1 cellular context compared by ENCODE assay signal in the genomic region with DNA sequence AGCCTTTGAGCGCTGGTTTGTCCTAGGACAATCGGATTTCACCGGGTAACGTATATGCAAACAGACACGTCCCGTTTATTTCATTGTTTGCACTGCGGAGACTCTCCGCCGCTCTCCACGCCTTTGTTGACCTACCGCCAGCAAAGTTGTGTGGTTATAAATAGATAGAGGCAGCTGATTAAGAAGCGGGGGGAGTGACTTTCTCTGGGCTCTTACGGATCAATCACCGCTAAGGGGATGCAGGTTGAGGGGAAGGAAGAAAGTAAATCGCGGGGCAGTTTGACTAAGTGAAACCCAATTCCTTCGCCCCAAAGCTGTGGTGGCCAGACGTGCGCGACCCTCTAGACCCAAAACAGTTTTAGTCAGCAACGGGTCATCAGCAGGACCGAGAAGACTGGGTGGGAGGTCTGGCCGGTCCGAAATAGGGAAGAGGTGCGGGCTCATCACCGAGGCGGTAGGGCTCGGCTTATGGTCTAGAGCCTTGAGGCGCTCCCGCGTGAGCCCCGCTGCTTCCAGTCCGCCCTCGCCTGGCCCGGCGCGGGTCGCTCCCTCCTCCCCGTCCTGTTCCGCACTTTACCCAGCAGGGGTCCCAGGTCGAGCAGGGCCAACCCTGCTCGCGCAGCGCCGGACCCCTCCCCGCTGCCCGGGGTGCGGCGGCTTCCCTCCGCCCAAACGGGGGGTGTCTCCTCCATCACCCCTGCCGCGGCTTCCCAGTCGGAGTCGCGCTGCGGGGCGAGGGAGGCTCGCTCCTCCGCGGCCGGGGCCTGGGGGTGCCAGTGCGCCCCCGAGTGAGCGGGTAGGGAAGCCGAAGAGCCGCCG.
TF ChIP-seq lines count a peak whose summit lies in the region.

No MANE protein-coding gene starts in this region.

TF ChIP-seq in HepG2, 621 proteins besides CTCF, POLR2A, EP300 and RAD21 (continued from another document and continues in another):
- TF ChIP-seq, protein P1, sequence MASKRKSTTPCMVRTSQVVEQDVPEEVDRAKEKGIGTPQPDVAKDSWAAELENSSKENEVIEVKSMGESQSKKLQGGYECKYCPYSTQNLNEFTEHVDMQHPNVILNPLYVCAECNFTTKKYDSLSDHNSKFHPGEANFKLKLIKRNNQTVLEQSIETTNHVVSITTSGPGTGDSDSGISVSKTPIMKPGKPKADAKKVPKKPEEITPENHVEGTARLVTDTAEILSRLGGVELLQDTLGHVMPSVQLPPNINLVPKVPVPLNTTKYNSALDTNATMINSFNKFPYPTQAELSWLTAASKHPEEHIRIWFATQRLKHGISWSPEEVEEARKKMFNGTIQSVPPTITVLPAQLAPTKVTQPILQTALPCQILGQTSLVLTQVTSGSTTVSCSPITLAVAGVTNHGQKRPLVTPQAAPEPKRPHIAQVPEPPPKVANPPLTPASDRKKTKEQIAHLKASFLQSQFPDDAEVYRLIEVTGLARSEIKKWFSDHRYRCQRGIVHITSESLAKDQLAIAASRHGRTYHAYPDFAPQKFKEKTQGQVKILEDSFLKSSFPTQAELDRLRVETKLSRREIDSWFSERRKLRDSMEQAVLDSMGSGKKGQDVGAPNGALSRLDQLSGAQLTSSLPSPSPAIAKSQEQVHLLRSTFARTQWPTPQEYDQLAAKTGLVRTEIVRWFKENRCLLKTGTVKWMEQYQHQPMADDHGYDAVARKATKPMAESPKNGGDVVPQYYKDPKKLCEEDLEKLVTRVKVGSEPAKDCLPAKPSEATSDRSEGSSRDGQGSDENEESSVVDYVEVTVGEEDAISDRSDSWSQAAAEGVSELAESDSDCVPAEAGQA (IDR thresholded peaks at IDR 0.05; ENCODE audit: low read depth), result no peak
- TF ChIP-seq, protein P1 (CRISPR knock-in tag; IDR thresholded peaks at IDR 0.05; ENCODE audit: borderline replicate concordance), result no peak
- TF ChIP-seq ZNF749 (CRISPR knock-in tag; IDR thresholded peaks at IDR 0.05; ENCODE audit: borderline replicate concordance) (no peak), ZNF33B (CRISPR knock-in tag; IDR thresholded peaks at IDR 0.05) (no peak), ZNF546 (CRISPR knock-in tag; conservative IDR thresholded peaks at IDR 0.05) (no peak), ARNTL (CRISPR knock-in tag; IDR thresholded peaks at IDR 0.05) (no peak), SYNCRIP (IDR thresholded peaks at IDR 0.05; ENCODE audit: insufficient read depth, low read depth, low read length) (no peak), ZNF562 (CRISPR knock-in tag; IDR thresholded peaks at IDR 0.05; ENCODE audit: borderline replicate concordance) (no peak), ZNF335 (CRISPR knock-in tag; IDR thresholded peaks at IDR 0.05) (no peak), YEATS4 (CRISPR knock-in tag; IDR thresholded peaks at IDR 0.05; ENCODE audit: borderline replicate concordance) (no peak), MTA3 (CRISPR knock-in tag; IDR thresholded peaks at IDR 0.05) (no peak), ZNF652 (CRISPR knock-in tag; IDR thresholded peaks at IDR 0.05; ENCODE audit: borderline replicate concordance, low read depth) (no peak), FOXP1 (IDR thresholded peaks at IDR 0.05) (no peak), FOXP1 (CRISPR knock-in tag; IDR thresholded peaks at IDR 0.05) (peak; percentile 20; the same call in 1 of the 2 replicates), GATA4 (IDR thresholded peaks at IDR 0.05; ENCODE audit: borderline replicate concordance, low read depth) (no peak), ZMAT3 (CRISPR knock-in tag; conservative IDR thresholded peaks at IDR 0.05) (no peak), SOX13 (IDR thresholded peaks at IDR 0.05) (no peak), SOX13 (CRISPR knock-in tag; conservative IDR thresholded peaks at IDR 0.05 in 1 of 2, IDR thresholded peaks at IDR 0.05 in 1 of 2) (peak in 1 of 2 experiments; percentile 55; a peak in 1 of 4 replicates), ZNF598 (CRISPR knock-in tag; IDR thresholded peaks at IDR 0.05; ENCODE audit: borderline replicate concordance) (no peak), NFIC (IDR thresholded peaks at IDR 0.05; ENCODE audit: low read length) (no peak), ZNF672 (CRISPR knock-in tag; IDR thresholded peaks at IDR 0.05) (no peak), TRIM24 (CRISPR knock-in tag; IDR thresholded peaks at IDR 0.05) (no peak), ZNF629 (CRISPR knock-in tag; conservative IDR thresholded peaks at IDR 0.05) (no peak), KLF16 (CRISPR knock-in tag; IDR thresholded peaks at IDR 0.05) (no peak), SSRP1 (CRISPR knock-in tag; IDR thresholded peaks at IDR 0.05) (no peak), HIVEP1 (CRISPR knock-in tag; IDR thresholded peaks at IDR 0.05) (no peak), ZNF572 (CRISPR knock-in tag; IDR thresholded peaks at IDR 0.05) (no peak), ZNF124 (CRISPR knock-in tag; IDR thresholded peaks at IDR 0.05) (no peak), HOXD1 (CRISPR knock-in tag; IDR thresholded peaks at IDR 0.05) (no peak), ZNF703 (CRISPR knock-in tag; IDR thresholded peaks at IDR 0.05; ENCODE audit: borderline replicate concordance) (no peak), ZNF557 (CRISPR knock-in tag; IDR thresholded peaks at IDR 0.05) (no peak), ZNF644 (CRISPR knock-in tag; IDR thresholded peaks at IDR 0.05; ENCODE audit: low read depth) (no peak), HNRNPLL (IDR thresholded peaks at IDR 0.05; ENCODE audit: low read depth, low read length, poor library complexity, severe bottlenecking) (peak; percentile 32), HOXA9 (CRISPR knock-in tag; IDR thresholded peaks at IDR 0.05; ENCODE audit: borderline replicate concordance) (no peak), EZH2 (conservative IDR thresholded peaks at IDR 0.05; ENCODE audit: low read depth, low read length) (peak; percentile 70; the same call in 1 of the 2 replicates), MEF2D (CRISPR knock-in tag; IDR thresholded peaks at IDR 0.05) (peak; percentile 59; the same call in 1 of the 2 replicates), ZFY (CRISPR knock-in tag; IDR thresholded peaks at IDR 0.05) (no peak), KMT2A (CRISPR knock-in tag; IDR thresholded peaks at IDR 0.05) (no peak), SNAPC2 (CRISPR knock-in tag; IDR thresholded peaks at IDR 0.05) (no peak), ZNF20 (CRISPR knock-in tag; IDR thresholded peaks at IDR 0.05) (no peak), RAD51 (IDR thresholded peaks at IDR 0.05; ENCODE audit: borderline replicate concordance) (no peak), ZNF589 (CRISPR knock-in tag; conservative IDR thresholded peaks at IDR 0.05) (no peak), ZMYM2 (CRISPR knock-in tag; IDR thresholded peaks at IDR 0.05) (no peak), PTBP1 (IDR thresholded peaks at IDR 0.05; ENCODE audit: low read depth, low read length, poor library complexity, severe bottlenecking) (no peak)
- TF ChIP-seq, protein P2, sequence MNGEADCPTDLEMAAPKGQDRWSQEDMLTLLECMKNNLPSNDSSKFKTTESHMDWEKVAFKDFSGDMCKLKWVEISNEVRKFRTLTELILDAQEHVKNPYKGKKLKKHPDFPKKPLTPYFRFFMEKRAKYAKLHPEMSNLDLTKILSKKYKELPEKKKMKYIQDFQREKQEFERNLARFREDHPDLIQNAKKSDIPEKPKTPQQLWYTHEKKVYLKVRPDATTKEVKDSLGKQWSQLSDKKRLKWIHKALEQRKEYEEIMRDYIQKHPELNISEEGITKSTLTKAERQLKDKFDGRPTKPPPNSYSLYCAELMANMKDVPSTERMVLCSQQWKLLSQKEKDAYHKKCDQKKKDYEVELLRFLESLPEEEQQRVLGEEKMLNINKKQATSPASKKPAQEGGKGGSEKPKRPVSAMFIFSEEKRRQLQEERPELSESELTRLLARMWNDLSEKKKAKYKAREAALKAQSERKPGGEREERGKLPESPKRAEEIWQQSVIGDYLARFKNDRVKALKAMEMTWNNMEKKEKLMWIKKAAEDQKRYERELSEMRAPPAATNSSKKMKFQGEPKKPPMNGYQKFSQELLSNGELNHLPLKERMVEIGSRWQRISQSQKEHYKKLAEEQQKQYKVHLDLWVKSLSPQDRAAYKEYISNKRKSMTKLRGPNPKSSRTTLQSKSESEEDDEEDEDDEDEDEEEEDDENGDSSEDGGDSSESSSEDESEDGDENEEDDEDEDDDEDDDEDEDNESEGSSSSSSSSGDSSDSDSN (CRISPR knock-in tag; IDR thresholded peaks at IDR 0.05), result peak; percentile 10; the same call in 1 of the 2 replicates
- TF ChIP-seq, protein P3, sequence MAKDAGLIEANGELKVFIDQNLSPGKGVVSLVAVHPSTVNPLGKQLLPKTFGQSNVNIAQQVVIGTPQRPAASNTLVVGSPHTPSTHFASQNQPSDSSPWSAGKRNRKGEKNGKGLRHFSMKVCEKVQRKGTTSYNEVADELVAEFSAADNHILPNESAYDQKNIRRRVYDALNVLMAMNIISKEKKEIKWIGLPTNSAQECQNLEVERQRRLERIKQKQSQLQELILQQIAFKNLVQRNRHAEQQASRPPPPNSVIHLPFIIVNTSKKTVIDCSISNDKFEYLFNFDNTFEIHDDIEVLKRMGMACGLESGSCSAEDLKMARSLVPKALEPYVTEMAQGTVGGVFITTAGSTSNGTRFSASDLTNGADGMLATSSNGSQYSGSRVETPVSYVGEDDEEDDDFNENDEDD (CRISPR knock-in tag; IDR thresholded peaks at IDR 0.05; ENCODE audit: borderline replicate concordance), result no peak
- TF ChIP-seq, protein P4, sequence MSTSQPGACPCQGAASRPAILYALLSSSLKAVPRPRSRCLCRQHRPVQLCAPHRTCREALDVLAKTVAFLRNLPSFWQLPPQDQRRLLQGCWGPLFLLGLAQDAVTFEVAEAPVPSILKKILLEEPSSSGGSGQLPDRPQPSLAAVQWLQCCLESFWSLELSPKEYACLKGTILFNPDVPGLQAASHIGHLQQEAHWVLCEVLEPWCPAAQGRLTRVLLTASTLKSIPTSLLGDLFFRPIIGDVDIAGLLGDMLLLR (CRISPR knock-in tag; IDR thresholded peaks at IDR 0.05), result no peak
- TF ChIP-seq, protein P5, sequence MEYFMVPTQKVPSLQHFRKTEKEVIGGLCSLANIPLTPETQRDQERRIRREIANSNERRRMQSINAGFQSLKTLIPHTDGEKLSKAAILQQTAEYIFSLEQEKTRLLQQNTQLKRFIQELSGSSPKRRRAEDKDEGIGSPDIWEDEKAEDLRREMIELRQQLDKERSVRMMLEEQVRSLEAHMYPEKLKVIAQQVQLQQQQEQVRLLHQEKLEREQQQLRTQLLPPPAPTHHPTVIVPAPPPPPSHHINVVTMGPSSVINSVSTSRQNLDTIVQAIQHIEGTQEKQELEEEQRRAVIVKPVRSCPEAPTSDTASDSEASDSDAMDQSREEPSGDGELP (IDR thresholded peaks at IDR 0.05; ENCODE audit: borderline replicate concordance, low read depth), result 0 out of 2 replicates have a peak, but pooled peaks have one; percentile 15
- TF ChIP-seq, protein P6, sequence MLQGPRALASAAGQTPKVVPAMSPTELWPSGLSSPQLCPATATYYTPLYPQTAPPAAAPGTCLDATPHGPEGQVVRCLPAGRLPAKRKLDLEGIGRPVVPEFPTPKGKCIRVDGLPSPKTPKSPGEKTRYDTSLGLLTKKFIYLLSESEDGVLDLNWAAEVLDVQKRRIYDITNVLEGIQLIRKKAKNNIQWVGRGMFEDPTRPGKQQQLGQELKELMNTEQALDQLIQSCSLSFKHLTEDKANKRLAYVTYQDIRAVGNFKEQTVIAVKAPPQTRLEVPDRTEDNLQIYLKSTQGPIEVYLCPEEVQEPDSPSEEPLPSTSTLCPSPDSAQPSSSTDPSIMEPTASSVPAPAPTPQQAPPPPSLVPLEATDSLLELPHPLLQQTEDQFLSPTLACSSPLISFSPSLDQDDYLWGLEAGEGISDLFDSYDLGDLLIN (CRISPR knock-in tag; IDR thresholded peaks at IDR 0.05; ENCODE audit: borderline replicate concordance), result no peak
- TF ChIP-seq, protein P7, sequence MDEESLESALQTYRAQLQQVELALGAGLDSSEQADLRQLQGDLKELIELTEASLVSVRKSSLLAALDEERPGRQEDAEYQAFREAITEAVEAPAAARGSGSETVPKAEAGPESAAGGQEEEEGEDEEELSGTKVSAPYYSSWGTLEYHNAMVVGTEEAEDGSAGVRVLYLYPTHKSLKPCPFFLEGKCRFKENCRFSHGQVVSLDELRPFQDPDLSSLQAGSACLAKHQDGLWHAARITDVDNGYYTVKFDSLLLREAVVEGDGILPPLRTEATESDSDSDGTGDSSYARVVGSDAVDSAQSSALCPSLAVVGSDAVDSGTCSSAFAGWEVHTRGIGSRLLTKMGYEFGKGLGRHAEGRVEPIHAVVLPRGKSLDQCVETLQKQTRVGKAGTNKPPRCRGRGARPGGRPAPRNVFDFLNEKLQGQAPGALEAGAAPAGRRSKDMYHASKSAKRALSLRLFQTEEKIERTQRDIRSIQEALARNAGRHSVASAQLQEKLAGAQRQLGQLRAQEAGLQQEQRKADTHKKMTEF (CRISPR knock-in tag; IDR thresholded peaks at IDR 0.05), result no peak
- TF ChIP-seq, protein P8, sequence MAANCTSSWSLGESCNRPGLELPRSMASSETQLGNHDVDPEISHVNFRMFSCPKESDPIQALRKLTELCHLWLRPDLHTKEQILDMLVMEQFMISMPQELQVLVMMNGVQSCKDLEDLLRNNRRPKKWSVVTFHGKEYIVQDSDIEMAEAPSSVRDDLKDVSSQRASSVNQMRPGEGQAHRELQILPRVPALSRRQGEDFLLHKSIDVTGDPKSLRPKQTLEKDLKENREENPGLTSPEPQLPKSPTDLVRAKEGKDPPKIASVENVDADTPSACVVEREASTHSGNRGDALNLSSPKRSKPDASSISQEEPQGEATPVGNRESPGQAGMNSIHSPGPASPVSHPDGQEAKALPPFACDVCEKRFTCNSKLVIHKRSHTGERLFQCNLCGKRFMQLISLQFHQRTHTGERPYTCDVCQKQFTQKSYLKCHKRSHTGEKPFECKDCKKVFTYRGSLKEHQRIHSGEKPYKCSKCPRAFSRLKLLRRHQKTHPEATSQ (CRISPR knock-in tag; IDR thresholded peaks at IDR 0.05; ENCODE audit: borderline replicate concordance), result no peak
